ENCODE assay signal across 1 cellular context in genomic region chr2:216619411-216620393, GRCh38.
TF ChIP-seq lines count a peak whose summit lies in the region.

No MANE protein-coding gene starts in this region.

TF ChIP-seq in HepG2, 621 proteins besides CTCF, POLR2A, EP300 and RAD21 (continued from another document and continues in another):
- TF ChIP-seq, protein P1, sequence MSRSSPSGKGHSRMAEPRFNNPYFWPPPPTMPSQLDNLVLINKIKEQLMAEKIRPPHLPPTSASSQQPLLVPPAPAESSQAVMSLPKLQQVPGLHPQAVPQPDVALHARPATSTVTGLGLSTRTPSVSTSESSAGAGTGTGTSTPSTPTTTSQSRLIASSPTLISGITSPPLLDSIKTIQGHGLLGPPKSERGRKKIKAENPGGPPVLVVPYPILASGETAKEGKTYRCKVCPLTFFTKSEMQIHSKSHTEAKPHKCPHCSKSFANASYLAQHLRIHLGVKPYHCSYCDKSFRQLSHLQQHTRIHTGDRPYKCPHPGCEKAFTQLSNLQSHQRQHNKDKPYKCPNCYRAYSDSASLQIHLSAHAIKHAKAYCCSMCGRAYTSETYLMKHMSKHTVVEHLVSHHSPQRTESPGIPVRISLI (CRISPR knock-in tag; IDR thresholded peaks at IDR 0.05; ENCODE audit: borderline replicate concordance), result no peak
- TF ChIP-seq SETDB1 (CRISPR knock-in tag; IDR thresholded peaks at IDR 0.05; ENCODE audit: borderline replicate concordance) (no peak), ZNF260 (CRISPR knock-in tag; IDR thresholded peaks at IDR 0.05; ENCODE audit: borderline replicate concordance, low read depth) (no peak), HMG20B (CRISPR knock-in tag; conservative IDR thresholded peaks at IDR 0.05) (no peak), TFAP4 (IDR thresholded peaks at IDR 0.05; ENCODE audit: borderline replicate concordance, low read depth) (no peak), ZNF431 (CRISPR knock-in tag; IDR thresholded peaks at IDR 0.05; ENCODE audit: borderline replicate concordance, low read depth) (0 out of 2 replicates have a peak, but pooled peaks have one; percentile 34), JUN (CRISPR knock-in tag; IDR thresholded peaks at IDR 0.05) (no peak), ZNF570 (CRISPR knock-in tag; IDR thresholded peaks at IDR 0.05; ENCODE audit: borderline replicate concordance) (no peak), NONO (IDR thresholded peaks at IDR 0.05) (no peak), NONO (CRISPR knock-in tag; conservative IDR thresholded peaks at IDR 0.05) (no peak), DNMT3B (CRISPR knock-in tag; conservative IDR thresholded peaks at IDR 0.05) (no peak), ZMYM3 (CRISPR knock-in tag; IDR thresholded peaks at IDR 0.05) (0 out of 2 replicates have a peak, but pooled peaks have one; percentile 57), AKNA (CRISPR knock-in tag; IDR thresholded peaks at IDR 0.05; ENCODE audit: borderline replicate concordance) (no peak), ZNF687 (CRISPR knock-in tag; IDR thresholded peaks at IDR 0.05) (peak; percentile 46), TRAFD1 (CRISPR knock-in tag; IDR thresholded peaks at IDR 0.05; ENCODE audit: borderline replicate concordance) (no peak), ZNF639 (CRISPR knock-in tag; conservative IDR thresholded peaks at IDR 0.05) (no peak), ZNF768 (CRISPR knock-in tag; IDR thresholded peaks at IDR 0.05) (no peak), PHF8 (CRISPR knock-in tag; IDR thresholded peaks at IDR 0.05) (no peak), PRDM4 (CRISPR knock-in tag; IDR thresholded peaks at IDR 0.05; ENCODE audit: borderline replicate concordance) (no peak), GLMP (CRISPR knock-in tag; IDR thresholded peaks at IDR 0.05; ENCODE audit: borderline replicate concordance) (no peak), ARHGAP35 (CRISPR knock-in tag; IDR thresholded peaks at IDR 0.05; ENCODE audit: borderline replicate concordance) (no peak), ATF7 (IDR thresholded peaks at IDR 0.05) (no peak), ATF7 (CRISPR knock-in tag; IDR thresholded peaks at IDR 0.05) (no peak), ZNF766 (CRISPR knock-in tag; IDR thresholded peaks at IDR 0.05; ENCODE audit: borderline replicate concordance) (no peak), TCF12 (IDR thresholded peaks at IDR 0.05) (no peak), TCF12 (CRISPR knock-in tag; IDR thresholded peaks at IDR 0.05) (no peak), ZNF619 (CRISPR knock-in tag; IDR thresholded peaks at IDR 0.05) (no peak), NR0B2 (CRISPR knock-in tag; IDR thresholded peaks at IDR 0.05) (no peak), CREB3 (CRISPR knock-in tag; IDR thresholded peaks at IDR 0.05) (no peak), ZBTB42 (CRISPR knock-in tag; IDR thresholded peaks at IDR 0.05) (no peak), SRSF9 (IDR thresholded peaks at IDR 0.05; ENCODE audit: borderline replicate concordance, insufficient read depth, low read depth, low read length, poor library complexity, severe bottlenecking) (no peak), ZNF737 (CRISPR knock-in tag; IDR thresholded peaks at IDR 0.05; ENCODE audit: borderline replicate concordance) (no peak), CENPT (CRISPR knock-in tag; IDR thresholded peaks at IDR 0.05; ENCODE audit: low read depth) (no peak)
- TF ChIP-seq, protein P2, sequence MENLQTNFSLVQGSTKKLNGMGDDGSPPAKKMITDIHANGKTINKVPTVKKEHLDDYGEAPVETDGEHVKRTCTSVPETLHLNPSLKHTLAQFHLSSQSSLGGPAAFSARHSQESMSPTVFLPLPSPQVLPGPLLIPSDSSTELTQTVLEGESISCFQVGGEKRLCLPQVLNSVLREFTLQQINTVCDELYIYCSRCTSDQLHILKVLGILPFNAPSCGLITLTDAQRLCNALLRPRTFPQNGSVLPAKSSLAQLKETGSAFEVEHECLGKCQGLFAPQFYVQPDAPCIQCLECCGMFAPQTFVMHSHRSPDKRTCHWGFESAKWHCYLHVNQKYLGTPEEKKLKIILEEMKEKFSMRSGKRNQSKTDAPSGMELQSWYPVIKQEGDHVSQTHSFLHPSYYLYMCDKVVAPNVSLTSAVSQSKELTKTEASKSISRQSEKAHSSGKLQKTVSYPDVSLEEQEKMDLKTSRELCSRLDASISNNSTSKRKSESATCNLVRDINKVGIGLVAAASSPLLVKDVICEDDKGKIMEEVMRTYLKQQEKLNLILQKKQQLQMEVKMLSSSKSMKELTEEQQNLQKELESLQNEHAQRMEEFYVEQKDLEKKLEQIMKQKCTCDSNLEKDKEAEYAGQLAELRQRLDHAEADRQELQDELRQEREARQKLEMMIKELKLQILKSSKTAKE (CRISPR knock-in tag; IDR thresholded peaks at IDR 0.05; ENCODE audit: borderline replicate concordance), result peak; percentile 43; the same call in 1 of the 2 replicates
- TF ChIP-seq, protein P3, sequence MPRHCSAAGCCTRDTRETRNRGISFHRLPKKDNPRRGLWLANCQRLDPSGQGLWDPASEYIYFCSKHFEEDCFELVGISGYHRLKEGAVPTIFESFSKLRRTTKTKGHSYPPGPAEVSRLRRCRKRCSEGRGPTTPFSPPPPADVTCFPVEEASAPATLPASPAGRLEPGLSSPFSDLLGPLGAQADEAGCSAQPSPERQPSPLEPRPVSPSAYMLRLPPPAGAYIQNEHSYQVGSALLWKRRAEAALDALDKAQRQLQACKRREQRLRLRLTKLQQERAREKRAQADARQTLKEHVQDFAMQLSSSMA (CRISPR knock-in tag; IDR thresholded peaks at IDR 0.05), result no peak
